In the genomic region with DNA sequence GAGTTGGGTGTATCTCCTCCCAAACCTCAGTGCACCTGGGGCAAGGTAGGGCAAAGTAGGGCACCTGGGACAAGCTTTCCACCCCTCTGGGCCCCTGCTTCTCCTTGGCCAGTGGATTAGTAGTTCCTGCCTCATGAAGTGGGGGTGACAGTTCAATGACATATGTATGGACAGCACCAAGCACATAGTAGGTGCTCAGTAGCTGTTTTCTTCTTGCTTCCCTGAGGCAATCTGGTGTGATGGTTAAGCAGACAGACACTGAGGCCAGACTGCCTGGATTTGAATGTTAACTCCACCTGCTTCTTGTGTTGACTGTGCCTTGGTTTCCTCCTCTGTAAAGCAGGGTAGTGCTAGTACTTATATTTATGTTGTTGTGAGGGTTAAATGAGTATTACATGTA, we compare ENCODE assay signal across 17 cellular contexts. TPM values are rescaled to one million over a fixed set of nuclear protein-coding genes. Genes with fewer than 3 reads are reported as not detected.
A peak's percentile ranks its signal among the peaks of the same experiment; 100 is the strongest.
DNase-seq lines count a peak whose midpoint lies in the region; ATAC-seq and TF ChIP-seq lines count a peak whose summit lies in the region.
"Had no signal": no experiment of that assay in that cellular context is flagged by ENCODE, and none has a peak within 500 bp of the region (broad histone marks: within the 10 kb centered on the region; RNA-seq: fewer than 3 reads in every experiment).

No MANE protein-coding gene starts in this region.

- H3K36me3 Mint-ChIP-seq in H9 (ENCODE audit: insufficient read depth in 1 of 3, low read depth in 3 of 3) (peaks cover 0 to 8% (median 2%) of the 10 kb centered on the region in 3 experiments; a peak in 4 of 7 replicates), brain (peaks cover 47% of the 10 kb centered on the region), T-cell (no peaks in the 10 kb centered on the region)
- H3K36me3 Mint-ChIP-seq: CD8-positive, alpha-beta memory T cell had no signal

- H4K8ac ChIP-seq in H9 (replicated peaks; ENCODE audit: insufficient read length, low read depth, low read length) (no peak overlapping the region), trophoblast cell (ENCODE audit: low read depth, low read length) (no peak overlapping the region)

- no peaks in the 10 kb centered on the region for H3K27me3 Mint-ChIP-seq in H9 (ENCODE audit: low read depth)
- H3K27me3 Mint-ChIP-seq in brain, result peaks cover 3% of the 10 kb centered on the region
- peaks cover 3 to 6% of the 10 kb centered on the region in 2 donors for H3K27me3 Mint-ChIP-seq in T-cell

- H3K27ac ChIP-seq in H9 (ENCODE audit: insufficient read length, low read depth, low read length), result no peak overlapping the region
- peak overlapping the region; percentile 49 for H3K27ac ChIP-seq in layer of hippocampus (ENCODE audit: low read depth, low read length)
- no peak overlapping the region for H3K27ac ChIP-seq in trophoblast cell (ENCODE audit: low read depth, low read length)
- H3K27ac ChIP-seq: BLaER1 treated with 17β-estradiol and CSF1 and Interleukin-3, amounts not matched to agents 10 nM and 100 nM; GM23248 had no signal

- H4K91ac ChIP-seq in H9 (ENCODE audit: insufficient read length, low read depth, low read length), result no peak overlapping the region
- H4K91ac ChIP-seq in trophoblast cell (ENCODE audit: low read depth, low read length), result no peak overlapping the region

- H2AK5ac ChIP-seq in H9 (ENCODE audit: insufficient read length, low read length) (no peak overlapping the region), trophoblast cell (ENCODE audit: low read length) (no peak overlapping the region)

- H3K4me1 Mint-ChIP-seq in H9, result peaks cover 2 to 13% of the 10 kb centered on the region in 2 experiments; a peak in 2 of 4 replicates
- H3K4me1 Mint-ChIP-seq in brain, result peaks cover 24% of the 10 kb centered on the region
- no peaks in the 10 kb centered on the region for H3K4me1 Mint-ChIP-seq in T-cell
- H3K4me1 Mint-ChIP-seq: CD8-positive, alpha-beta memory T cell had no signal

- H3K27ac Mint-ChIP-seq in H9, result no peak overlapping the region
- H3K27ac Mint-ChIP-seq in brain, result peak overlapping the region in 3 of 5 experiments; percentile 90 to 99 (median 97)
- no peak overlapping the region for H3K27ac Mint-ChIP-seq in T-cell
- H3K27ac Mint-ChIP-seq: CD8-positive, alpha-beta memory T cell had no signal

- H2BK120ac ChIP-seq in H9 (ENCODE audit: low read depth, low read length, poor library complexity, severe bottlenecking), result no peak overlapping the region
- no peak overlapping the region for H2BK120ac ChIP-seq in trophoblast cell (ENCODE audit: insufficient read depth, low read length, poor library complexity)

- H3K4me3 ChIP-seq in trophoblast cell (ENCODE audit: low read depth, low read length) (no peak overlapping the region), BE2C (ENCODE audit: low read depth, low read length) (no peak overlapping the region)
- H3K4me3 ChIP-seq: BLaER1 treated with 17β-estradiol and CSF1 and Interleukin-3, amounts not matched to agents 10 nM and 100 nM; GM12878; GM23248 had no signal

- H2BK5ac ChIP-seq in H9 (ENCODE audit: insufficient read length, low read length), result no peak overlapping the region
- H2BK5ac ChIP-seq in trophoblast cell (ENCODE audit: low read depth, low read length, poor library complexity), result no peak overlapping the region

- no peak overlapping the region for H4K12ac ChIP-seq in trophoblast cell (ENCODE audit: low read depth, low read length)

- H3K27me3 ChIP-seq in H9 (ENCODE audit: insufficient read depth, low read length), result no peaks in the 10 kb centered on the region
- no peaks in the 10 kb centered on the region for H3K27me3 ChIP-seq in layer of hippocampus (ENCODE audit: control insufficient read depth, insufficient read depth, low read length)
- no peaks in the 10 kb centered on the region for H3K27me3 ChIP-seq in trophoblast cell (ENCODE audit: insufficient read depth, low read length)
- no peaks in the 10 kb centered on the region for H3K27me3 ChIP-seq in BE2C
- H3K27me3 ChIP-seq: BLaER1 treated with 17β-estradiol and CSF1 and Interleukin-3, amounts not matched to agents 10 nM and 100 nM had no signal

- H3K18ac ChIP-seq in H9 (ENCODE audit: insufficient read length, low read depth, low read length) (no peak overlapping the region), trophoblast cell (ENCODE audit: low read length) (no peak overlapping the region)

- H3K4ac ChIP-seq in H9 (ENCODE audit: low read depth, low read length) (no peak overlapping the region), trophoblast cell (ENCODE audit: low read depth, low read length) (no peak overlapping the region)

- H3K79me2 ChIP-seq in H9 (ENCODE audit: insufficient read depth, low read length) (no peaks in the 10 kb centered on the region), trophoblast cell (ENCODE audit: control insufficient read depth, insufficient read depth, low read length, poor library complexity) (no peaks in the 10 kb centered on the region)

- TF ChIP-seq CTCF in H9 (conservative IDR thresholded peaks at IDR 0.05) (no peak), brain (conservative IDR thresholded peaks at IDR 0.05) (no peak), BE2C (IDR thresholded peaks at IDR 0.05; ENCODE audit: low read depth, low read length) (no peak)

- no peak for ATAC-seq in T-cell (replicated peaks in 1 of 4)
- ATAC-seq: GM12878 had no signal

- peak overlapping the region; percentile 18 for H3K9ac ChIP-seq in H9 (ENCODE audit: extremely low read depth, insufficient read length, low read length)
- H3K9ac ChIP-seq in trophoblast cell (ENCODE audit: low read length), result peak overlapping the region; percentile 11
- H3K9ac ChIP-seq: BLaER1 treated with 17β-estradiol and CSF1 and Interleukin-3, amounts not matched to agents 10 nM and 100 nM; GM23248 had no signal

- H3K36me3 ChIP-seq in trophoblast cell (ENCODE audit: control insufficient read depth in 1 of 2, insufficient read depth in 2 of 2, low read length in 2 of 2) (no peaks in the 10 kb centered on the region), BE2C (peaks cover 15% of the 10 kb centered on the region)

- H2AFZ ChIP-seq in H9 (ENCODE audit: low read length), result no peak overlapping the region
- no peak overlapping the region for H2AFZ ChIP-seq in trophoblast cell (ENCODE audit: insufficient read depth, low read length, poor library complexity)
- H2AFZ ChIP-seq: GM23248 had no signal

- H2BK15ac ChIP-seq in H9 (ENCODE audit: low read depth, low read length), result no peak overlapping the region

- no peak overlapping the region for H3K23ac ChIP-seq in H9 (ENCODE audit: insufficient read length, low read depth, low read length)
- H3K23ac ChIP-seq in trophoblast cell (ENCODE audit: low read length), result no peak overlapping the region

- no peak overlapping the region for H3K4me3 Mint-ChIP-seq in H9
- no peak overlapping the region for H3K4me3 Mint-ChIP-seq in brain
- no peak overlapping the region for H3K4me3 Mint-ChIP-seq in T-cell
- H3K4me3 Mint-ChIP-seq: CD8-positive, alpha-beta memory T cell had no signal

- H3K9me3 ChIP-seq in H9 (ENCODE audit: control insufficient read depth, low read depth, low read length), result no peaks in the 10 kb centered on the region
- no peaks in the 10 kb centered on the region for H3K9me3 ChIP-seq in trophoblast cell (ENCODE audit: insufficient read depth, low read depth, low read length)
- H3K9me3 ChIP-seq in BE2C, result no peaks in the 10 kb centered on the region
- H3K9me3 ChIP-seq: BLaER1 treated with 17β-estradiol and CSF1 and Interleukin-3, amounts not matched to agents 10 nM and 100 nM had no signal

- H2BK20ac ChIP-seq in H9 (ENCODE audit: low read depth, low read length, poor library complexity, severe bottlenecking), result no peak overlapping the region

- H4K20me1 ChIP-seq in H9 (ENCODE audit: control insufficient read depth, insufficient read depth, insufficient read length), result no peaks in the 10 kb centered on the region
- H4K20me1 ChIP-seq: BLaER1 treated with 17β-estradiol and CSF1 and Interleukin-3, amounts not matched to agents 10 nM and 100 nM had no signal

- no peak overlapping the region for H3K56ac ChIP-seq in H9 (ENCODE audit: insufficient read length, low read depth, low read length)

- DNase-seq in H9 (no peak), trophoblast cell (no peak), BE2C (no peak), NCI-H2196 treated with DMSO at 0.1 percent for 48 hours (lab: John Stamatoyannopoulos, UW; ENCODE audit: unreplicated experiment) (no peak), T-cell (no peak)
- DNase-seq: 8988T; CD8-positive, alpha-beta memory T cell; DMS 273 treated with DMSO at 0.1 percent for 48 hours; DMS53; DND-41; EL; GM23248; HCEC 1CT had no signal

- H3T11ph ChIP-seq in H9 (ENCODE audit: low read length), result no peak overlapping the region

- H3K4me2 ChIP-seq in H9 (ENCODE audit: insufficient read depth, insufficient read length, low read length) (no peak overlapping the region), trophoblast cell (ENCODE audit: low read length) (no peak overlapping the region)

- no peaks in the 10 kb centered on the region for H3K9me3 Mint-ChIP-seq in H9
- no peaks in the 10 kb centered on the region for H3K9me3 Mint-ChIP-seq in brain
- no peaks in the 10 kb centered on the region for H3K9me3 Mint-ChIP-seq in T-cell
- H3K9me3 Mint-ChIP-seq: CD8-positive, alpha-beta memory T cell had no signal

- POLR2A ChIA-PET in T-cell (lab: Charles Lee), result no interaction called here

- H2BK12ac ChIP-seq in H9 (ENCODE audit: insufficient read length, low read depth, low read length), result no peak overlapping the region
- no peak overlapping the region for H2BK12ac ChIP-seq in trophoblast cell (ENCODE audit: low read length)

- no peaks in the 10 kb centered on the region for H3K79me1 ChIP-seq in H9 (ENCODE audit: insufficient read depth, low read depth, low read length, poor library complexity, severe bottlenecking)
- H3K79me1 ChIP-seq in trophoblast cell (ENCODE audit: low read length), result no peaks in the 10 kb centered on the region

- H3K4me1 ChIP-seq in H9 (ENCODE audit: insufficient read depth, low read length) (no peaks in the 10 kb centered on the region; the same call in 1 of the 2 replicates), trophoblast cell (ENCODE audit: control insufficient read depth in 1 of 2, insufficient read depth in 2 of 2, low read length in 2 of 2) (no peaks in the 10 kb centered on the region), BE2C (no peaks in the 10 kb centered on the region; the same call in 1 of the 2 replicates)

- H3K23me2 ChIP-seq in H9 (ENCODE audit: insufficient read length, low read depth, low read length, poor library complexity, severe bottlenecking), result no peaks in the 10 kb centered on the region

- H3K14ac ChIP-seq in H9 (ENCODE audit: insufficient read depth, low read length) (no peak overlapping the region), trophoblast cell (ENCODE audit: low read length) (no peak overlapping the region)

- CTCF ChIA-PET in T-cell (lab: Charles Lee), result no interaction called here

- H4K5ac ChIP-seq in H9 (ENCODE audit: insufficient read length, low read depth, low read length), result no peak overlapping the region

RNA-seq across cellular contexts. Expression of gene EPB41L1, which starts 25.8 kb away (rescaled TPM):
- total RNA-seq in H9 (2021) (29.9 and 31.1 TPM in 2 replicates), T-cell (1 to 10 TPM in 2 of 5 donors, under 1 TPM in 3; 0.19 to 2.0 (median 0.82) TPM)
- polyA plus RNA-seq in brain (ENCODE audit: insufficient read depth, low read depth, low replicate concordance), result 87.6 TPM
- polyA plus RNA-seq in trophoblast cell (2013), result 13.2 and 13.5 TPM in 2 replicates
- polyA plus RNA-seq in BE2C (2012; ENCODE audit: insufficient read depth, insufficient read length, low read depth), result 16.4 TPM
- polyA plus RNA-seq: CD8-positive, alpha-beta memory T cell had no signal

RNA-seq across cellular contexts. Expression of gene AAR2, which starts 56.0 kb away (rescaled TPM):
- 36.9 and 37.8 TPM in 2 replicates for total RNA-seq in H9 (2021)
- polyA plus RNA-seq in brain (ENCODE audit: insufficient read depth, low read depth, low replicate concordance), result 56.5 TPM
- polyA plus RNA-seq in trophoblast cell (2013), result 20.8 and 20.9 TPM in 2 replicates
- 114 TPM for polyA plus RNA-seq in BE2C (2012; ENCODE audit: insufficient read depth, insufficient read length, low read depth)
- 10 to 100 TPM; 17.7 to 24.1 (median 23.3) TPM for total RNA-seq in T-cell

Comparison
In these comparisons a context has a peak if more than half of its experiments do, and no peak if none do; other contexts are left out.
1. H3K27ac Mint-ChIP-seq: peak in brain (3 of 5); none in H9 (0 of 3) and T-cell (0 of 2).
2. RNA of gene EPB41L1, which starts 25.8 kb away (total RNA-seq): 29.9 to 31.1 TPM in H9; 0.19 to 2.0 TPM in T-cell; every median in the first group is over 10 times any median in the second.